In the genomic region with DNA sequence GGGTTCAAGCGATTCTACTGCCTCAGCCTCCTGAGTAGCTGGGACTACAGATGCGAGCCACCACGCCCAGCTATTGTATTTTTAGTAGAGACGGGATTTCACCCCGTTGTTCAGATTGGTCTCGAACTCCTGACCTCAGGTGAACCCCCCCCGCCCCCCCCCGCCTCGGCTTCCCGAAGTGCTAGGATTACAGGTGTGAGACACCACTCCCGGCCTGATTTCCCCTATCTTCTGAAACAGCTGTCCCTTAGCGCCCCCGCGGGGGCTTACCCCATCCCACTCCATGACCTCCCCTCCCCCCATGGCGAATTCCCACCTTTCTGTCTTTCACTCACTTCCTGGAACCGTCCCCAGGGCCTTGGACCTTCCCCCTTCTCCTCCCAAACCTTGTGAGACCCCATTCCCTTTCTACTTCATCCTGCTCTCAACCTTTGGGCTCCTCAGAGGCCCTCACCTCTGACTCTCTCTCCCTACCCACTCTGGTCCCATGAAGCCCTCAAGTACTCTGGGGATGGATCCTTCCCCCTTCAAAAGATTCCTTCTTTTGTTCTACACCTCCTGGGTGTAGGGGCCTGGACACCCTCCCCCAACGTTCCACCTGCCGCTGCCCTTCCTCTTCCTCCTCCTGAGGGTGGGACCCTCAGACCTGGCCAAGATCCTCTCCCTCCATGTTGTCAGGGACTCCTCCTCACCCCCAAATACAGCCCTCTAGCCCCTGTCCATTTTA, we compare ENCODE assay signal across 8 cellular contexts. TPM values are rescaled to one million over a fixed set of nuclear protein-coding genes. Genes with fewer than 3 reads are reported as not detected.
DNase-seq lines count a peak whose midpoint lies in the region; ATAC-seq and TF ChIP-seq lines count a peak whose summit lies in the region.

No MANE protein-coding gene starts in this region.

- peak overlapping the region; percentile 100 for H3K27ac Mint-ChIP-seq in type B pancreatic cell

- DNase-seq in activated T-cell treated with anti-CD3 and anti-CD28 coated beads, Interleukin-2, amount 50 U/mL, for 4 hours, result no peak
- DNase-seq in activated T-cell treated with anti-CD3 and anti-CD28 coated beads, Interleukin-2, amount 50 U/mL, for 48 hours, result no peak
- DNase-seq in astrocyte of the cerebellum (ENCODE audit: low read depth) (no peak), lower leg skin (ENCODE audit: low spot score in 2 of 2) (no peak), type B pancreatic cell (ENCODE audit: extremely low spot score, unreplicated experiment) (no peak), T-helper 9 cell (no peak), COLO829 (ENCODE audit: low spot score) (no peak)

- H3K4me3 Mint-ChIP-seq in activated T-cell treated with anti-CD3 and anti-CD28 coated beads, Interleukin-2, amount 50 U/mL, for 4 hours, result peak overlapping the region; percentile 94
- H3K4me3 Mint-ChIP-seq in type B pancreatic cell, result peak overlapping the region; percentile 97

- H3K4me3 ChIP-seq in astrocyte of the cerebellum (ENCODE audit: low read depth, low read length), result peak overlapping the region; percentile 90
- peak overlapping the region; percentile 72 for H3K4me3 ChIP-seq in lower leg skin (ENCODE audit: low read depth, poor library complexity, severe bottlenecking)

- 7 to 10% methylated on average over 13 to 18 of the region's 18 CpGs for WGBS in lower leg skin, 2 donors

- in situ Hi-C loops in astrocyte of the cerebellum (cut with HindIII; ENCODE audit: low sequenced_read_pairs), result no loop called here

- intact Hi-C loops in lower leg skin (cut with DNase I; ENCODE audit: low total_unique reads), result no loop called here

- peaks cover 17% of the 10 kb centered on the region for H3K36me3 Mint-ChIP-seq in activated T-cell treated with anti-CD3 and anti-CD28 coated beads, Interleukin-2, amount 50 U/mL, for 4 hours (ENCODE audit: insufficient read depth)
- H3K36me3 Mint-ChIP-seq in type B pancreatic cell, result peaks cover 8% of the 10 kb centered on the region

- TF ChIP-seq CTCF in astrocyte of the cerebellum (IDR thresholded peaks at IDR 0.05; ENCODE audit: low read depth, low read length, missing control alignments) (no peak), lower leg skin (IDR thresholded peaks at IDR 0.05) (no peak), type B pancreatic cell (conservative IDR thresholded peaks at IDR 0.05) (no peak)

- no peak for TF ChIP-seq POLR2A in lower leg skin (IDR thresholded peaks at IDR 0.05)

- H3K4me1 Mint-ChIP-seq in activated T-cell treated with anti-CD3 and anti-CD28 coated beads, Interleukin-2, amount 50 U/mL, for 4 hours (ENCODE audit: low read depth), result peaks cover 19% of the 10 kb centered on the region
- H3K4me1 Mint-ChIP-seq in type B pancreatic cell (ENCODE audit: unreplicated experiment), result peaks cover 21% of the 10 kb centered on the region

- H3K27me3 Mint-ChIP-seq in activated T-cell treated with anti-CD3 and anti-CD28 coated beads, Interleukin-2, amount 50 U/mL, for 4 hours (ENCODE audit: low read depth), result no peaks in the 10 kb centered on the region
- H3K27me3 Mint-ChIP-seq in type B pancreatic cell, result no peaks in the 10 kb centered on the region

- no peaks in the 10 kb centered on the region for H3K9me3 Mint-ChIP-seq in activated T-cell treated with anti-CD3 and anti-CD28 coated beads, Interleukin-2, amount 50 U/mL, for 4 hours
- no peaks in the 10 kb centered on the region for H3K9me3 Mint-ChIP-seq in type B pancreatic cell

- no peak for ATAC-seq in activated T-cell treated with anti-CD3 and anti-CD28 coated beads, Interleukin-2, amount 50 U/mL, for 4 hours
- ATAC-seq in GM21786 (IDR thresholded peaks at IDR 0.05; ENCODE audit: unreplicated experiment), result no peak

RNA-seq across cellular contexts. Expression of a gene that starts 0.9 kb away (rescaled TPM):
- total RNA-seq in activated T-cell treated with anti-CD3 and anti-CD28 coated beads, Interleukin-2, amount 50 U/mL, for 4 hours, result 10 to 100 TPM; 78.3 to 96.8 (median 81.0) TPM
- total RNA-seq in lower leg skin (100 to 1,000 TPM; 170 to 284 (median 215) TPM), type B pancreatic cell (ENCODE audit: low replicate concordance) (166 and 227 TPM in 2 replicates)

RNA-seq across cellular contexts. Expression of a gene that starts 1.5 kb away (rescaled TPM):
- 100 to 1,000 TPM; 432 to 461 (median 438) TPM for total RNA-seq in activated T-cell treated with anti-CD3 and anti-CD28 coated beads, Interleukin-2, amount 50 U/mL, for 4 hours
- total RNA-seq in lower leg skin (100 to 1,000 TPM; 199 to 356 (median 255) TPM), type B pancreatic cell (ENCODE audit: low replicate concordance) (160 and 198 TPM in 2 replicates)

RNA-seq across cellular contexts. Expression of a gene that starts 13.5 kb away (rescaled TPM):
- 10 to 100 TPM; 81.5 to 93.4 (median 89.3) TPM for total RNA-seq in activated T-cell treated with anti-CD3 and anti-CD28 coated beads, Interleukin-2, amount 50 U/mL, for 4 hours
- 100 to 1,000 TPM in 2 of 4 donors, 10 to 100 TPM in 2; 49.2 to 108 (median 79.3) TPM for total RNA-seq in lower leg skin
- total RNA-seq in type B pancreatic cell (ENCODE audit: low replicate concordance), result 41.7 and 76.0 TPM in 2 replicates

RNA-seq across cellular contexts. Expression of a gene that starts 18.7 kb away (rescaled TPM):
- not detected for total RNA-seq in activated T-cell treated with anti-CD3 and anti-CD28 coated beads, Interleukin-2, amount 50 U/mL, for 4 hours
- total RNA-seq in lower leg skin (not detected), type B pancreatic cell (ENCODE audit: low replicate concordance) (not detected in 2 replicates)

RNA-seq across cellular contexts. Expression of a gene that starts 21.1 kb away (rescaled TPM):
- total RNA-seq in activated T-cell treated with anti-CD3 and anti-CD28 coated beads, Interleukin-2, amount 50 U/mL, for 4 hours, result 10 to 100 TPM; 87.4 to 97.9 (median 96.2) TPM
- 1 to 10 TPM; 2.6 to 9.5 (median 4.8) TPM for total RNA-seq in lower leg skin
- total RNA-seq in type B pancreatic cell (ENCODE audit: low replicate concordance), result 2.8 and 3.1 TPM in 2 replicates
